20 cellular contexts compared by ENCODE assay signal in genomic region chr9:92589918-92590317, GRCh38. TPM values are rescaled to one million over a fixed set of nuclear protein-coding genes. Genes with fewer than 3 reads are reported as not detected.
DNase-seq lines count a peak whose midpoint lies in the region; ATAC-seq, FAIRE-seq and TF ChIP-seq lines count a peak whose summit lies in the region.
"Had no signal": no experiment of that assay in that cellular context is flagged by ENCODE, and none has a peak within 500 bp of the region (broad histone marks: within the 10 kb centered on the region; RNA-seq: fewer than 3 reads in every experiment).

No MANE protein-coding gene starts in this region.

- no peaks in the 10 kb centered on the region for H3K79me2 ChIP-seq in ACC112 (ENCODE audit: control insufficient read depth, insufficient read depth, low read length, unreplicated experiment)

- H2AFZ ChIP-seq in ACC112 (ENCODE audit: low read length, unreplicated experiment), result peak overlapping the region; percentile 64

- H3K4me3 Mint-ChIP-seq in osteocyte (ENCODE audit: unreplicated experiment), result no peak overlapping the region
- H3K4me3 Mint-ChIP-seq: nephron progenitor cell had no signal

- no peaks in the 10 kb centered on the region for H3K27me3 Mint-ChIP-seq in osteocyte (ENCODE audit: unreplicated experiment)

- H3K27ac Mint-ChIP-seq in osteocyte (ENCODE audit: unreplicated experiment), result peak overlapping the region; percentile 80
- H3K27ac Mint-ChIP-seq: nephron progenitor cell had no signal

- peaks cover 4% of the 10 kb centered on the region for H3K36me3 Mint-ChIP-seq in osteocyte (ENCODE audit: unreplicated experiment)

- WGBS in gastroesophageal sphincter (ENCODE audit: low coverage in 1 of 2), 2 donors, result 30 to 83% methylated on average over 1 of the region's 1 CpG

- H3K27ac ChIP-seq in ACC112 (ENCODE audit: low read depth, low read length) (no peak overlapping the region), SK-N-MC (peak overlapping the region; percentile 22; the same call in 1 of the 2 replicates), gastroesophageal sphincter (peak overlapping the region; percentile 45 to 67 (median 50))
- H3K27ac ChIP-seq: HL-60 had no signal

- DNase-seq in SK-N-MC (ENCODE audit: low read depth, low spot score), result no peak
- DNase-seq in osteocyte (ENCODE audit: extremely low spot score, unreplicated experiment), result no peak
- DNase-seq in left colon, result no peak
- DNase-seq in H54 (ENCODE audit: insufficient read length, low spot score), result no peak
- DNase-seq in HCEC 1CT, result no peak
- DNase-seq: ACHN; activated CD4-positive, alpha-beta T cell treated with anti-CD3 and anti-CD28 coated beads for 1 hour; activated naive CD4-positive, alpha-beta T cell treated with anti-CD3 and anti-CD28 coated beads, Interleukin-2, amount 50 U/mL, for 16 hours; activated T-cell treated with anti-CD3 and anti-CD28 coated beads, Interleukin-2, amount 50 U/mL, for 48 hours; NCI-H146; NCI-H2171; NCI-H526; nephron progenitor cell; retina had no signal

- TF ChIP-seq CTCF in gastroesophageal sphincter (IDR thresholded peaks at IDR 0.05) (no peak), osteocyte (IDR thresholded peaks at IDR 0.05) (no peak)

- H3K4me1 ChIP-seq in ACC112 (ENCODE audit: control insufficient read depth, insufficient read depth, low read length, unreplicated experiment), result peaks cover 6% of the 10 kb centered on the region
- H3K4me1 ChIP-seq in gastroesophageal sphincter, result peaks cover 4 to 42% (median 13%) of the 10 kb centered on the region in 3 donors

- H3K9ac ChIP-seq in SK-N-MC (ENCODE audit: insufficient read length), result no peak overlapping the region

- H3K36me3 ChIP-seq in ACC112 (ENCODE audit: insufficient read depth, low read length) (no peaks in the 10 kb centered on the region), SK-N-MC (ENCODE audit: insufficient read depth, low read length) (no peaks in the 10 kb centered on the region), gastroesophageal sphincter (no peaks in the 10 kb centered on the region)

- no peaks in the 10 kb centered on the region for H3K27me3 ChIP-seq in ACC112 (ENCODE audit: insufficient read depth, low read length)
- H3K27me3 ChIP-seq in gastroesophageal sphincter, result no peaks in the 10 kb centered on the region

- TF ChIP-seq POLR2A in gastroesophageal sphincter (IDR thresholded peaks at IDR 0.05) (no peak), H54 (IDR thresholded peaks at IDR 0.05; ENCODE audit: low read depth, low read length) (no peak)

- ATAC-seq in gastroesophageal sphincter (no peak), left colon (no peak), HG03159 (IDR thresholded peaks at IDR 0.05; ENCODE audit: unreplicated experiment) (no peak)

- peaks cover 5% of the 10 kb centered on the region for H3K9me3 Mint-ChIP-seq in osteocyte (ENCODE audit: unreplicated experiment)

- H3K4me1 Mint-ChIP-seq in osteocyte (ENCODE audit: unreplicated experiment), result peaks cover 32% of the 10 kb centered on the region
- H3K4me1 Mint-ChIP-seq: nephron progenitor cell had no signal

- H3K4me3 ChIP-seq in ACC112 (ENCODE audit: low read depth, low read length) (no peak overlapping the region), SK-N-MC (no peak overlapping the region), gastroesophageal sphincter (no peak overlapping the region)

- no peak for FAIRE-seq in H54 (lab: Jason Lieb, UNC)
- FAIRE-seq: astrocyte, islet of Langerhans had no signal

- TF ChIP-seq EP300 in gastroesophageal sphincter (IDR thresholded peaks at IDR 0.05), result no peak

- H3K9me3 ChIP-seq in SK-N-MC (ENCODE audit: low read depth, low read length) (no peaks in the 10 kb centered on the region), gastroesophageal sphincter (peaks cover 0 to 10% (median 0%) of the 10 kb centered on the region in 3 donors)

- intact Hi-C loops in left colon (cut with DNase I, micrococcal nuclease), result no loop called here

RNA-seq across cellular contexts. Expression of gene ECM2, which starts 54.1 kb away (rescaled TPM):
- 10 to 100 TPM in 3 of 4 donors, 1 to 10 TPM in 1; 8.2 to 20.1 (median 14.2) TPM for total RNA-seq in gastroesophageal sphincter
- 53.3 and 56.0 TPM in 2 replicates for total RNA-seq in osteocyte
- 1 to 10 TPM; 1.1 to 2.9 TPM for total RNA-seq in left colon
